ENCODE assay signal across 8 cellular contexts in the genomic region with DNA sequence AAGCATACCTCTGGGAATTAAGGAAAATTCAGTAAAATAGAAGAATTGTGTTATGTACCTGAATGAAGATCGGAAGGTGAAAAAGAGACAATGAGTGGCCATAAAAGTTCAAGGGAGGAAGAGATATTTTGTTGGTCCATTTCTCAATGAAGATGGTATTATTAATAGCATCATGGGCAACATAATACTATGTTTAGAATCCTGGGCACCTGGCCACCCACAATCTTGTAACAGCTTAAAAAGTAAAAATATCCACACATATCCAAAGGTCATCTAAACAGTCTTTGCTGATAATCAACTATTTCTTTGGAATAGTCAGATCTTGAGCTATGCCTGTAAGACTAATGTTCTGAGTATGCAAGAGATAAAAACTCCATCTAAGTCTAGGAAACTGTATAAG.
"Had no signal": no experiment of that assay in that cellular context is flagged by ENCODE, and none has a peak within 500 bp of the region (broad histone marks: within the 10 kb centered on the region; RNA-seq: fewer than 3 reads in every experiment).

No MANE protein-coding gene starts in this region.

- H3K9me3 ChIP-seq: HAP-1 had no signal

- H3K4me3 ChIP-seq: GM23248, HAP-1, K562 had no signal

- DNase-seq: GM23248, H7, KG1 had no signal

- H2AFZ ChIP-seq: GM23248 had no signal

- H3K9ac ChIP-seq: GM23248 had no signal

- H3K36me3 ChIP-seq: HAP-1 had no signal

- H3K27ac ChIP-seq: GM23248, HL-60 had no signal

- ATAC-seq: HCT116, HepG2, K562 had no signal
